In genomic region chr9:137240841-137241489, GRCh38 we compare ENCODE assay signal across 1 cellular context.
TF ChIP-seq lines count a peak whose summit lies in the region.

TSS of gene TUBB4B (plus strand) at chr9:137241287. CDS start at chr9:137241361, 74 bp downstream.

TF ChIP-seq in HEK293, 187 proteins besides CTCF, POLR2A, EP300 and RAD21 (continued from another document):
- TF ChIP-seq ZNF2 (tag by site-specific recombination; IDR thresholded peaks at IDR 0.05), result peak; percentile 64; the same call in 1 of the 2 replicates
- no peak for TF ChIP-seq ZNF175 (tag by site-specific recombination; IDR thresholded peaks at IDR 0.05)
- TF ChIP-seq KLF17 (tag by site-specific recombination; IDR thresholded peaks at IDR 0.05), result peak; percentile 87
- 0 out of 2 replicates have a peak, but pooled peaks have one; percentile 57 for TF ChIP-seq INSM2 (tag by site-specific recombination; IDR thresholded peaks at IDR 0.05)
- peak; percentile 92 for TF ChIP-seq ZFHX2 (tag by site-specific recombination; conservative IDR thresholded peaks at IDR 0.05)
- no peak for TF ChIP-seq ZNF174 (tag by site-specific recombination; IDR thresholded peaks at IDR 0.05)
- TF ChIP-seq ZNF114 (tag by site-specific recombination; IDR thresholded peaks at IDR 0.05), result no peak
- peak; percentile 62 for TF ChIP-seq SP7 (tag by site-specific recombination; IDR thresholded peaks at IDR 0.05)
- TF ChIP-seq HIC1 (tag by site-specific recombination; IDR thresholded peaks at IDR 0.05), result no peak
- peak; percentile 17; the same call in 1 of the 2 replicates for TF ChIP-seq ZNF146 (tag by site-specific recombination; IDR thresholded peaks at IDR 0.05)
- no peak for TF ChIP-seq ZNF223 (tag by site-specific recombination; IDR thresholded peaks at IDR 0.05)
- no peak for TF ChIP-seq ZNF530 (tag by site-specific recombination; IDR thresholded peaks at IDR 0.05; ENCODE audit: low read depth)
- no peak; the same call in 1 of the 2 replicates for TF ChIP-seq ZBTB17 (tag by site-specific recombination; IDR thresholded peaks at IDR 0.05)
- 0 out of 2 replicates have a peak, but pooled peaks have one; percentile 42 for TF ChIP-seq ZNF324 (tag by site-specific recombination; IDR thresholded peaks at IDR 0.05)
- peak; percentile 71 for TF ChIP-seq ZBTB11 (tag by site-specific recombination; conservative IDR thresholded peaks at IDR 0.05; ENCODE audit: low read depth)
- peak; percentile 39; the same call in 1 of the 2 replicates for TF ChIP-seq KLF10 (tag by site-specific recombination; IDR thresholded peaks at IDR 0.05)
- TF ChIP-seq PRDM4 (tag by site-specific recombination; IDR thresholded peaks at IDR 0.05), result peak; percentile 32; the same call in 1 of the 2 replicates
- TF ChIP-seq ZNF610 (tag by site-specific recombination; IDR thresholded peaks at IDR 0.05; ENCODE audit: borderline replicate concordance), result peak; percentile 67; the same call in 1 of the 2 replicates
- no peak for TF ChIP-seq ZNF677 (tag by site-specific recombination; IDR thresholded peaks at IDR 0.05)
- no peak for TF ChIP-seq ZNF48 (tag by site-specific recombination; IDR thresholded peaks at IDR 0.05)
